Comparison of ENCODE assay signal across 8 cellular contexts in the genomic region with DNA sequence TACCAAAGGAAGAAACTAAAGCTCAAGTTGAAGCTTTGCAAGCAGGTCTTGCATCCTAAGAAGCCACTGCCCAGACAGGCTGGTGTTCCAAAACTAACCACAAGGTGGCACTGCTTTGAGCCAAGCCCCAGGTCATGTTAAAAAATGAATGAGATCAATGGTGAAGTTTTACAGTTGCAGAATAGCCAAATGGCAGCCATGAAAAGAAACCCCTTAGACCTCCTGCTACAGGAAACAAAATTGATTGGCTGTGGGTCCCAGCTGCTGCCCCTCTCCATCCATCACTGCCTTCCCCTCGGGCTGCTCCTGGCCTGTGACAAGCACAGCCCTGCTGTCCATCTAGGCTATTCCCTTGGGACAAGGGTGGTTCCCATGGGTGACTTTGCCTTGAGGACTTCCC. TPM values are rescaled to one million over a fixed set of nuclear protein-coding genes. Genes with fewer than 3 reads are reported as not detected.
DNase-seq lines count a peak whose midpoint lies in the region; ATAC-seq and TF ChIP-seq lines count a peak whose summit lies in the region.

No MANE protein-coding gene starts in this region.

- DNase-seq in Jurkat, Clone E6-1 (ENCODE audit: low read depth, low spot score): peak; percentile 79
- DNase-seq in SK-N-DZ (ENCODE audit: low spot score) (peak; percentile 74), heart left ventricle (peak; percentile 30 to 64 (median 49)), retinal pigment epithelial cell (ENCODE audit: low read depth) (no peak)
- DNase-seq in activated naive CD4-positive, alpha-beta T cell treated with anti-CD3 and anti-CD28 coated beads, Interleukin-2, amount 50 U/mL, for 72 hours (ENCODE audit: low spot score in 2 of 2): peak; percentile 65 to 89

- H3K27me3 ChIP-seq in heart left ventricle: no peaks in the 10 kb centered on the region

- ATAC-seq in GM19397 (IDR thresholded peaks at IDR 0.05; ENCODE audit: unreplicated experiment): peak; percentile 47
- peak in 1 of 2 donors; percentile 35 for ATAC-seq in activated naive CD4-positive, alpha-beta T cell treated with anti-CD3 and anti-CD28 coated beads, Interleukin-2, amount 50 U/mL, for 72 hours
- ATAC-seq in heart left ventricle: peak in 3 of 4 donors; percentile 49 to 68 (median 52)
- no peak for ATAC-seq in HG03565 (IDR thresholded peaks at IDR 0.05; ENCODE audit: unreplicated experiment)

- intact Hi-C loops in heart left ventricle (cut with DNase I): loop anchor here in 2 of 10 donors (5.0 to 10.0 kb wide), 2 partner anchors 631 to 633 kb away; no protein-coding TSS in a partner anchor

- H3K4me3 ChIP-seq in Jurkat, Clone E6-1 (ENCODE audit: low read length): no peak overlapping the region
- no peak overlapping the region for H3K4me3 ChIP-seq in heart left ventricle
- H3K4me3 ChIP-seq in retinal pigment epithelial cell (ENCODE audit: low read length): no peak overlapping the region

- no peaks in the 10 kb centered on the region for H3K9me3 ChIP-seq in heart left ventricle

- H3K27ac ChIP-seq in C4-2B (no peak overlapping the region), heart left ventricle (no peak overlapping the region)

- 64 to 75% (median 70%) methylated on average over 1 of the region's 1 CpG for WGBS in heart left ventricle, 4 donors

- no peak for TF ChIP-seq POLR2A in heart left ventricle (IDR thresholded peaks at IDR 0.05)

- no peaks in the 10 kb centered on the region for H3K4me1 ChIP-seq in heart left ventricle

- no peaks in the 10 kb centered on the region for H3K9me3 Mint-ChIP-seq in activated naive CD4-positive, alpha-beta T cell treated with anti-CD3 and anti-CD28 coated beads, Interleukin-2, amount 50 U/mL, for 72 hours

- H3K27ac Mint-ChIP-seq in activated naive CD4-positive, alpha-beta T cell treated with anti-CD3 and anti-CD28 coated beads, Interleukin-2, amount 50 U/mL, for 72 hours: no peak overlapping the region

- TF ChIP-seq CTCF in C4-2B (conservative IDR thresholded peaks at IDR 0.05) (peak; percentile 89), heart left ventricle (IDR thresholded peaks at IDR 0.05) (peak; percentile 68 to 93 (median 88)), retinal pigment epithelial cell (conservative IDR thresholded peaks at IDR 0.05; ENCODE audit: low read depth, low read length) (peak; percentile 94)

- H3K36me3 Mint-ChIP-seq in activated naive CD4-positive, alpha-beta T cell treated with anti-CD3 and anti-CD28 coated beads, Interleukin-2, amount 50 U/mL, for 72 hours: peaks cover 4 to 12% of the 10 kb centered on the region in 2 donors

- H3K36me3 ChIP-seq in heart left ventricle: peaks cover 0 to 9% (median 3%) of the 10 kb centered on the region in 9 donors

RNA-seq across cellular contexts. Expression of a gene that starts 20.7 kb away (rescaled TPM):
- 13.3 TPM for polyA plus RNA-seq in Jurkat, Clone E6-1 (2012; ENCODE audit: insufficient read depth, insufficient read length)
- polyA plus RNA-seq in SK-N-DZ (2014; cell fraction: cytosol; rRNA removed): 14.0 and 15.8 TPM in 2 replicates
- polyA plus RNA-seq in SK-N-DZ (2014; cell fraction: nucleus; rRNA removed): 18.0 and 24.8 TPM in 2 replicates
- 1 to 10 TPM; 4.9 to 7.3 TPM for total RNA-seq in activated naive CD4-positive, alpha-beta T cell treated with anti-CD3 and anti-CD28 coated beads, Interleukin-2, amount 50 U/mL, for 72 hours
- total RNA-seq in heart left ventricle: 1 to 10 TPM in 1 of 9 donors, under 1 TPM in 7, not detected in 1; 0.16 to 2.4 (median 0.40) TPM
- polyA plus RNA-seq in heart left ventricle: under 1 TPM; 0.14 to 0.23 TPM

RNA-seq across cellular contexts. Expression of a gene that starts 47.5 kb away (rescaled TPM):
- polyA plus RNA-seq in Jurkat, Clone E6-1 (2012; ENCODE audit: insufficient read depth, insufficient read length): 22.8 TPM
- polyA plus RNA-seq in SK-N-DZ (2014; cell fraction: cytosol; rRNA removed): 25.1 and 39.7 TPM in 2 replicates
- polyA plus RNA-seq in SK-N-DZ (2014; cell fraction: nucleus; rRNA removed): 29.7 and 33.0 TPM in 2 replicates
- 10 to 100 TPM; 25.4 to 34.0 TPM for total RNA-seq in activated naive CD4-positive, alpha-beta T cell treated with anti-CD3 and anti-CD28 coated beads, Interleukin-2, amount 50 U/mL, for 72 hours
- 10 to 100 TPM in 1 of 9 donors, 1 to 10 TPM in 8; 1.5 to 12.2 (median 3.0) TPM for total RNA-seq in heart left ventricle
- 1 to 10 TPM; 2.4 to 3.2 TPM for polyA plus RNA-seq in heart left ventricle

RNA-seq across cellular contexts. Expression of a gene that starts 47.7 kb away (rescaled TPM):
- 1.5 TPM for polyA plus RNA-seq in Jurkat, Clone E6-1 (2012; ENCODE audit: insufficient read depth, insufficient read length)
- polyA plus RNA-seq in SK-N-DZ (2014; cell fraction: cytosol; rRNA removed): 28.3 and 32.8 TPM in 2 replicates
- polyA plus RNA-seq in SK-N-DZ (2014; cell fraction: nucleus; rRNA removed): 11.1 and 16.1 TPM in 2 replicates
- 1 to 10 TPM; 1.7 to 1.8 TPM for total RNA-seq in activated naive CD4-positive, alpha-beta T cell treated with anti-CD3 and anti-CD28 coated beads, Interleukin-2, amount 50 U/mL, for 72 hours
- 1 to 10 TPM in 1 of 9 donors, under 1 TPM in 8; 0.17 to 1.5 (median 0.44) TPM for total RNA-seq in heart left ventricle
- polyA plus RNA-seq in heart left ventricle: under 1 TPM; 0.15 TPM
